24 cellular contexts compared by ENCODE assay signal in genomic region chr20:42276718-42277117, GRCh38.
DNase-seq lines count a peak whose midpoint lies in the region; ATAC-seq and TF ChIP-seq lines count a peak whose summit lies in the region.
"Had no signal": no experiment of that assay in that cellular context is flagged by ENCODE, and none has a peak within 500 bp of the region (broad histone marks: within the 10 kb centered on the region; RNA-seq: fewer than 3 reads in every experiment).

No MANE protein-coding gene starts in this region.

- no peaks in the 10 kb centered on the region for H3K36me3 Mint-ChIP-seq in endodermal cell (ENCODE audit: low read depth)
- H3K36me3 Mint-ChIP-seq in activated CD4-positive, alpha-beta T cell treated with anti-CD3 and anti-CD28 coated beads for 36 hours (ENCODE audit: low read depth): no peaks in the 10 kb centered on the region
- H3K36me3 Mint-ChIP-seq: CD4-positive, alpha-beta memory T cell; IgD-negative memory B cell had no signal

- H3K27ac Mint-ChIP-seq in endodermal cell: no peak overlapping the region
- H3K27ac Mint-ChIP-seq in activated CD4-positive, alpha-beta T cell treated with anti-CD3 and anti-CD28 coated beads for 36 hours: no peak overlapping the region
- H3K27ac Mint-ChIP-seq: CD4-positive, alpha-beta memory T cell had no signal

- no peak overlapping the region for H3K4me3 Mint-ChIP-seq in endodermal cell
- no peak overlapping the region for H3K4me3 Mint-ChIP-seq in activated CD4-positive, alpha-beta T cell treated with anti-CD3 and anti-CD28 coated beads for 36 hours
- H3K4me3 Mint-ChIP-seq: CD4-positive, alpha-beta memory T cell; IgD-negative memory B cell had no signal

- peaks cover 32% of the 10 kb centered on the region for H3K4me1 Mint-ChIP-seq in endodermal cell
- H3K4me1 Mint-ChIP-seq in activated CD4-positive, alpha-beta T cell treated with anti-CD3 and anti-CD28 coated beads for 36 hours: no peaks in the 10 kb centered on the region
- H3K4me1 Mint-ChIP-seq: CD4-positive, alpha-beta memory T cell; IgD-negative memory B cell had no signal

- no peaks in the 10 kb centered on the region for H3K9me3 Mint-ChIP-seq in endodermal cell
- H3K9me3 Mint-ChIP-seq in activated CD4-positive, alpha-beta T cell treated with anti-CD3 and anti-CD28 coated beads for 36 hours (ENCODE audit: low read depth): no peaks in the 10 kb centered on the region

- H3K4me3 ChIP-seq in endodermal cell (ENCODE audit: low read length): no peak overlapping the region
- no peak overlapping the region for H3K4me3 ChIP-seq in osteoblast (ENCODE audit: insufficient read depth, low read length)
- H3K4me3 ChIP-seq: A549, SJSA1 had no signal

- POLR2A ChIA-PET in activated CD4-positive, alpha-beta T cell treated with anti-CD3 and anti-CD28 coated beads for 36 hours (lab: Charles Lee): no interaction called here

- DNase-seq in NCI-H748 (lab: John Stamatoyannopoulos, UW; ENCODE audit: unreplicated experiment) (peak; percentile 100), NCI-H748 treated with DMSO at 0.1 percent for 48 hours (lab: John Stamatoyannopoulos, UW) (no peak), endodermal cell (peak; percentile 57), osteoblast (ENCODE audit: insufficient read length, low spot score, missing footprints) (peak; percentile 55), NCI-H146 (lab: John Stamatoyannopoulos, UW) (no peak)
- no peak for DNase-seq in activated CD4-positive, alpha-beta T cell treated with anti-CD3 and anti-CD28 coated beads for 36 hours
- DNase-seq: Caco-2; CD4-positive, alpha-beta memory T cell; DND-41; HCEC 1CT; MM.1S; NCI-H1048; NCI-H1436; NCI-H2171 treated with DMSO at 0.1 percent for 48 hours; NCI-H446; NK-92 treated with Interleukin-12 subunit alpha and Interleukin-12 subunit beta, amount 100 ng/mL, for 24 hours; PC-3 had no signal

- no peaks in the 10 kb centered on the region for H4K20me1 ChIP-seq in osteoblast (ENCODE audit: insufficient read depth, low read length)

- H2AFZ ChIP-seq in osteoblast (ENCODE audit: low read length): no peak overlapping the region

- H3K79me2 ChIP-seq in osteoblast (ENCODE audit: insufficient read depth, low read length): no peaks in the 10 kb centered on the region

- intact Hi-C loops in activated CD4-positive, alpha-beta T cell treated with anti-CD3 and anti-CD28 coated beads for 36 hours (cut with DNase I, micrococcal nuclease): no loop called here

- H3K27ac ChIP-seq in endodermal cell (ENCODE audit: low read depth, low read length) (no peak overlapping the region), osteoblast (ENCODE audit: low read depth, low read length) (no peak overlapping the region)
- H3K27ac ChIP-seq: A549, HL-60, KMS-11, SJSA1 had no signal

- ATAC-seq in HG03175 (IDR thresholded peaks at IDR 0.05; ENCODE audit: unreplicated experiment): no peak
- no peak for ATAC-seq in activated CD4-positive, alpha-beta T cell treated with anti-CD3 and anti-CD28 coated beads for 36 hours
- ATAC-seq: A549, PC-3, Right ventricle myocardium inferior had no signal

- TF ChIP-seq CTCF in endodermal cell (conservative IDR thresholded peaks at IDR 0.05) (no peak), osteoblast (IDR thresholded peaks at IDR 0.05; ENCODE audit: extremely low read depth, low read depth, low read length) (no peak)

- peaks cover 24% of the 10 kb centered on the region for H3K27me3 Mint-ChIP-seq in endodermal cell (ENCODE audit: insufficient read depth)
- H3K27me3 Mint-ChIP-seq in activated CD4-positive, alpha-beta T cell treated with anti-CD3 and anti-CD28 coated beads for 36 hours: no peaks in the 10 kb centered on the region
- H3K27me3 Mint-ChIP-seq: CD4-positive, alpha-beta memory T cell; IgD-negative memory B cell had no signal

- H3K9me3 ChIP-seq in endodermal cell (ENCODE audit: control insufficient read depth, low read length) (peaks cover 12% of the 10 kb centered on the region), osteoblast (ENCODE audit: low read depth, low read length) (no peaks in the 10 kb centered on the region)
- H3K9me3 ChIP-seq: A549, Caco-2, SJSA1 had no signal

- peaks cover 7% of the 10 kb centered on the region for H3K4me1 ChIP-seq in endodermal cell (ENCODE audit: control insufficient read depth, insufficient read depth, low read length)
- no peaks in the 10 kb centered on the region for H3K4me1 ChIP-seq in osteoblast (ENCODE audit: insufficient read depth, low read length)
- H3K4me1 ChIP-seq: A549, Caco-2, SJSA1 had no signal

- no peak overlapping the region for H3K4me2 ChIP-seq in osteoblast (ENCODE audit: insufficient read depth, low read length)
- H3K4me2 ChIP-seq: A549, KMS-11 had no signal

- CTCF ChIA-PET in activated CD4-positive, alpha-beta T cell treated with anti-CD3 and anti-CD28 coated beads for 36 hours (lab: Charles Lee): no interaction called here

- 71% methylated on average over 3 of the region's 3 CpGs; no CpG with 5 or more reads in 1 of the 2 experiments for WGBS in endodermal cell (ENCODE audit: insufficient coverage in 1 of 2, insufficient read length in 1 of 2), 2 experiments

- H3K36me3 ChIP-seq in endodermal cell (ENCODE audit: control insufficient read depth, insufficient read depth, low read length) (no peaks in the 10 kb centered on the region), osteoblast (ENCODE audit: insufficient read depth, low read length) (no peaks in the 10 kb centered on the region)
- H3K36me3 ChIP-seq: SJSA1 had no signal

- no peaks in the 10 kb centered on the region for H3K27me3 ChIP-seq in endodermal cell (ENCODE audit: control insufficient read depth, insufficient read depth, low read length, poor library complexity, severe bottlenecking)
- no peaks in the 10 kb centered on the region for H3K27me3 ChIP-seq in osteoblast (ENCODE audit: insufficient read depth, low read length)
- H3K27me3 ChIP-seq: SJSA1 had no signal

- H3K9ac ChIP-seq in endodermal cell (ENCODE audit: extremely low read depth, low read length, poor library complexity, severe bottlenecking): no peak overlapping the region
- H3K9ac ChIP-seq: KMS-11 had no signal

Comparison
In these comparisons a context has a peak if more than half of its experiments do, and no peak if none do; other contexts are left out.
1. DNase-seq: peak in NCI-H748 (single experiment), endodermal cell (single experiment) and osteoblast (single experiment); none in NCI-H748 treated with DMSO at 0.1 percent for 48 hours (single experiment), NCI-H146 (single experiment) and activated CD4-positive, alpha-beta T cell treated with anti-CD3 and anti-CD28 coated beads for 36 hours (single experiment).